Comparison of ENCODE assay signal across 20 cellular contexts in genomic region chr5:15796557-15796956, GRCh38.
"Had no signal": no experiment of that assay in that cellular context is flagged by ENCODE, and none has a peak within 500 bp of the region (broad histone marks: within the 10 kb centered on the region; RNA-seq: fewer than 3 reads in every experiment).

No MANE protein-coding gene starts in this region.

- DNase-seq: activated CD8-positive, alpha-beta memory T cell treated with anti-CD3 and anti-CD28 coated beads for 24 hours; activated CD8-positive, alpha-beta memory T cell treated with anti-CD3 and anti-CD28 coated beads, Interleukin-2, amount 50 U/mL, for 4 hours; activated naive CD4-positive, alpha-beta T cell treated with Interleukin-2 at 50 U/mL for 16 hours; activated naive CD8-positive, alpha-beta T cell treated with anti-CD3 and anti-CD28 coated beads for 36 hours; activated T-cell treated with anti-CD3 and anti-CD28 coated beads, Interleukin-2, amount 50 U/mL, for 4 hours; heart right ventricle; left ventricle myocardium superior; mammary epithelial cell; nephron progenitor cell; pancreas; right cardiac atrium; stimulated activated CD4-positive, alpha-beta T cell treated with anti-CD3 and anti-CD28 coated beads, Interleukin-12 subunit alpha, Interleukin-12 subunit beta, amount 100 ng/mL, for 4 hours; stimulated activated CD4-positive, alpha-beta T cell treated with anti-CD3 and anti-CD28 coated beads, Interleukin-4, amount 100 ng/mL, for 4 hours; stimulated activated naive CD8-positive, alpha-beta T cell treated with anti-CD3 and anti-CD28 coated beads, Interleukin-15, Interleukin-2, amounts not matched to agents 100 U/mL and 50 U/mL, for 24 hours; T-cell; transverse colon had no signal

- FAIRE-seq: endometrium, pancreas, urothelium cell line had no signal

- ATAC-seq: activated T-cell treated with anti-CD3 and anti-CD28 coated beads, Interleukin-2, amount 50 U/mL, for 4 hours; heart right ventricle; left ventricle myocardium superior; pancreas; right cardiac atrium; stimulated activated naive CD8-positive, alpha-beta T cell treated with anti-CD3 and anti-CD28 coated beads, Interleukin-15, Interleukin-2, amounts not matched to agents 100 U/mL and 50 U/mL, for 24 hours; T-cell had no signal

- H3K36me3 ChIP-seq: breast epithelium, heart right ventricle, pancreas, transverse colon had no signal

- H3K27me3 ChIP-seq: breast epithelium, heart right ventricle, pancreas, transverse colon had no signal

- H3K9me3 ChIP-seq: breast epithelium, heart right ventricle, pancreas, transverse colon had no signal

- H3K27ac ChIP-seq: breast epithelium, coronary artery, pancreas, transverse colon had no signal

- H3K4me3 ChIP-seq: breast epithelium, coronary artery, heart right ventricle, pancreas, transverse colon had no signal

- H3K4me1 ChIP-seq: pancreas had no signal
